Comparison of ENCODE assay signal across 15 cellular contexts in genomic region chr4:14800977-14801376, GRCh38.
"Had no signal": no experiment of that assay in that cellular context is flagged by ENCODE, and none has a peak within 500 bp of the region (broad histone marks: within the 10 kb centered on the region; RNA-seq: fewer than 3 reads in every experiment).

No MANE protein-coding gene starts in this region.

- DNase-seq: activated CD4-positive, alpha-beta T cell treated with anti-CD3 and anti-CD28 coated beads, Interleukin-2, amount 50 U/mL, for 1 hour; activated CD4-positive, CD25-positive, alpha-beta regulatory T cell treated with anti-CD3 and anti-CD28 coated beads, Interleukin-2, amount 50 U/mL, for 72 hours; activated CD8-positive, alpha-beta memory T cell treated with anti-CD3 and anti-CD28 coated beads, Interleukin-2, amount 50 U/mL, for 4 hours; activated effector memory CD4-positive, alpha-beta T cell treated with Interleukin-2 at 50 U/mL for 16 hours; activated naive CD4-positive, alpha-beta T cell treated with anti-CD3 and anti-CD28 coated beads, Interleukin-2, amount 10 ng/mL, durations not matched to agents 7 days and 5 days; activated T-cell treated with anti-CD3 and anti-CD28 coated beads, Interleukin-2, amount 50 U/mL, for 4 hours; erythroblast; foreskin melanocyte; hypothalamus; islet precursor cell; left ventricle myocardium inferior; stimulated activated naive CD8-positive, alpha-beta T cell treated with anti-CD3 and anti-CD28 coated beads, Interleukin-15, amount 100 ng/mL, for 72 hours; transverse colon; uterus had no signal

- FAIRE-seq: endometrium had no signal

- ATAC-seq: activated T-cell treated with anti-CD3 and anti-CD28 coated beads, Interleukin-2, amount 50 U/mL, for 4 hours; stimulated activated naive CD8-positive, alpha-beta T cell treated with anti-CD3 and anti-CD28 coated beads, Interleukin-15, amount 100 ng/mL, for 72 hours had no signal
